11 cellular contexts compared by ENCODE assay signal in genomic region chr1:8900684-8901083, GRCh38. TPM values are rescaled to one million over a fixed set of nuclear protein-coding genes. Genes with fewer than 3 reads are reported as not detected.
"Had no signal": no experiment of that assay in that cellular context is flagged by ENCODE, and none has a peak within 500 bp of the region (broad histone marks: within the 10 kb centered on the region; RNA-seq: fewer than 3 reads in every experiment).

No MANE protein-coding gene starts in this region.

RNA-seq across cellular contexts. Expression of gene CA6, which starts 45.0 kb away (rescaled TPM):
- total RNA-seq: astrocyte, breast epithelium, gastrocnemius medialis, lower lobe of right lung, mesenteric fat pad, natural killer cell, pancreas, pulmonary artery endothelial cell, tibial nerve had no signal
- polyA plus RNA-seq: keratinocyte, pancreas, small intestine had no signal
